7 cellular contexts compared by ENCODE assay signal in the genomic region with DNA sequence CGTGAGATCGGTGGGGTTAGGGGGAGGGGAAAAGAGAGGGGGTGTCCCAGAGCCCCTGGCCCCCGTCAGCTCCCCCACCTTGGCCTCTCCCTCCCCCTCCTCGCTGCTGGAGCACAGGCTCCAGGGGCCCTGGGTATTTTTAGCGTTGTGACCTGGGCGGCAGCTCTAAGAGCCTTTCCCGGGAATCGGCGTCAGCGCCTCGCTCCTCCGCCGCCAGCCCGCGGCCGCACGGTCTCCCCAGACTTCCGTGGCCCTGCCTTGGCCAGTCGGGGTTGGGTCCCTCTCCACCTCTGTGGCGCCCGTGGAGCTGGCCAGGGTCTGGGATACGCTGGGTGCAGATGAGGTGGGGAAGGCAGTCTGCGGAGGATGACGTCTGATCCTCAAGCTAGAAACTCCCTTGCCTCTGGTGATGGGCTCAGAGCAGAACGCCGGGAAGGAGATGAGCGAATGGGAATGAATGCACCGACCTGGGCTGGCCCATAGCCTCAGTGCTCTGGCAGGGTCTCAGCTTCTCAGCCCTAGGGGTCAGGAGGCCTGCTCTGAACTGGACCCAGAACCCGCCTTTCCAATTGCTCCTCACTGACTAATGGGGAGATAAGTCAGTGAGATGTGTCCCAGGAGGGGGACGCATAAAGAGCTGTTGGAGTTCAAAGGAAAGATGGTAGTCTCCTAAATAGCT. TPM values are rescaled to one million over a fixed set of nuclear protein-coding genes. Genes with fewer than 3 reads are reported as not detected.
DNase-seq lines count a peak whose midpoint lies in the region; ATAC-seq and TF ChIP-seq lines count a peak whose summit lies in the region.

No MANE protein-coding gene starts in this region.

- TF ChIP-seq POLR2A in thyroid gland (IDR thresholded peaks at IDR 0.05), result peak in 1 of 2 donors; percentile 14

- H3K27me3 Mint-ChIP-seq in endodermal cell (ENCODE audit: insufficient read depth) (peaks cover 26% of the 10 kb centered on the region), memory B cell (peaks cover 2% of the 10 kb centered on the region)

- H3K36me3 Mint-ChIP-seq in endodermal cell (ENCODE audit: low read depth) (peaks cover 42% of the 10 kb centered on the region), memory B cell (peaks cover 9% of the 10 kb centered on the region)

- no peak for ATAC-seq in memory B cell (ENCODE audit: low read depth)

- TF ChIP-seq CTCF in GM13977 (IDR thresholded peaks at IDR 0.05; ENCODE audit: extremely low read depth, insufficient read depth, missing control alignments) (no peak), endodermal cell (conservative IDR thresholded peaks at IDR 0.05) (no peak), thyroid gland (IDR thresholded peaks at IDR 0.05) (no peak)

- in situ Hi-C loops in GM13977 (cut with MboI; ENCODE audit: low pct_unique_long_range_greater_than_20kb, low sequenced_read_pairs, unreplicated experiment), result no loop called here

- peaks cover 2% of the 10 kb centered on the region for H3K9me3 Mint-ChIP-seq in endodermal cell
- no peaks in the 10 kb centered on the region for H3K9me3 Mint-ChIP-seq in memory B cell

- peak overlapping the region; percentile 91 for H3K27ac Mint-ChIP-seq in endodermal cell
- H3K27ac Mint-ChIP-seq in memory B cell, result peak overlapping the region; percentile 5

- peak overlapping the region; percentile 62 for H3K4me3 ChIP-seq in SJCRH30
- H3K4me3 ChIP-seq in endodermal cell (ENCODE audit: low read length), result peak overlapping the region; percentile 94
- peak overlapping the region; percentile 66 to 86 (median 72) for H3K4me3 ChIP-seq in thyroid gland (replicated peaks in 1 of 3)

- peak overlapping the region; percentile 82 for H3K4me3 Mint-ChIP-seq in endodermal cell
- peak overlapping the region; percentile 83 for H3K4me3 Mint-ChIP-seq in memory B cell

- DNase-seq in GM13977 (ENCODE audit: low spot score) (peak; percentile 33), SJCRH30 (no peak), endodermal cell (peak; percentile 80), memory B cell (ENCODE audit: low spot score in 2 of 2) (no peak), thyroid gland (peak; percentile 12 to 32), globus pallidus (ENCODE audit: low spot score) (no peak)
- no peak for DNase-seq in stimulated activated CD4-positive, alpha-beta T cell treated with anti-CD3 and anti-CD28 coated beads, Interleukin-12 subunit alpha, Interleukin-12 subunit beta, amount 100 ng/mL, for 4 hours

- H3K9ac ChIP-seq in endodermal cell (ENCODE audit: extremely low read depth, low read length, poor library complexity, severe bottlenecking), result peak overlapping the region; percentile 95

- peaks cover 13% of the 10 kb centered on the region for H3K4me1 Mint-ChIP-seq in endodermal cell
- H3K4me1 Mint-ChIP-seq in memory B cell, result peaks cover 14% of the 10 kb centered on the region

- 7 to 31% methylated on average over 7 to 28 of the region's 30 CpGs for WGBS in endodermal cell (ENCODE audit: insufficient coverage in 1 of 2, insufficient read length in 1 of 2), 2 experiments
- 26 to 52% methylated on average over 7 to 14 of the region's 30 CpGs for WGBS in thyroid gland, 2 donors

- intact Hi-C loops in thyroid gland (cut with DNase I), result no loop called here

- no peak overlapping the region for H3K27ac ChIP-seq in SJCRH30
- H3K27ac ChIP-seq in endodermal cell (ENCODE audit: low read depth, low read length), result no peak overlapping the region
- H3K27ac ChIP-seq in thyroid gland, result peak overlapping the region; percentile 70 to 90 (median 85)

- H3K4me1 ChIP-seq in SJCRH30, result no peaks in the 10 kb centered on the region
- peaks cover 4% of the 10 kb centered on the region for H3K4me1 ChIP-seq in endodermal cell (ENCODE audit: control insufficient read depth, insufficient read depth, low read length)
- H3K4me1 ChIP-seq in thyroid gland, result peaks cover 0 to 10% of the 10 kb centered on the region in 2 donors

- H3K9me3 ChIP-seq in SJCRH30 (replicated peaks) (no peaks in the 10 kb centered on the region), endodermal cell (ENCODE audit: control insufficient read depth, low read length) (peaks cover 13% of the 10 kb centered on the region), thyroid gland (no peaks in the 10 kb centered on the region)

- H3K36me3 ChIP-seq in SJCRH30 (no peaks in the 10 kb centered on the region), endodermal cell (ENCODE audit: control insufficient read depth, insufficient read depth, low read length) (peaks cover 42% of the 10 kb centered on the region), thyroid gland (peaks cover 0 to 5% of the 10 kb centered on the region in 2 donors)

- no peaks in the 10 kb centered on the region; the same call in 1 of the 2 replicates for H3K27me3 ChIP-seq in SJCRH30
- no peaks in the 10 kb centered on the region for H3K27me3 ChIP-seq in endodermal cell (ENCODE audit: control insufficient read depth, insufficient read depth, low read length, poor library complexity, severe bottlenecking)
- H3K27me3 ChIP-seq in thyroid gland, result no peaks in the 10 kb centered on the region

RNA-seq across cellular contexts. Expression of a gene that starts 0.9 kb away (rescaled TPM):
- total RNA-seq in SJCRH30 (2014; rRNA removed; shearing (Covaris generic)), result 5.2 and 8.1 TPM in 2 replicates
- total RNA-seq in endodermal cell (10 to 100 TPM; 63.2 to 69.1 TPM), thyroid gland (10 to 100 TPM; 12.1 to 47.4 (median 20.9) TPM)
- 39.0 TPM for polyA plus RNA-seq in endodermal cell (2013, experiment 1 of 2)
- 41.4 TPM for polyA plus RNA-seq in endodermal cell (2013, experiment 2 of 2)

RNA-seq across cellular contexts. Expression of a gene that starts 8.7 kb away (rescaled TPM):
- 106 and 110 TPM in 2 replicates for total RNA-seq in SJCRH30 (2014; rRNA removed; shearing (Covaris generic))
- 10 to 100 TPM; 83.3 to 90.1 TPM for total RNA-seq in endodermal cell
- polyA plus RNA-seq in endodermal cell (2013, experiment 1 of 2), result 77.8 TPM
- 69.9 TPM for polyA plus RNA-seq in endodermal cell (2013, experiment 2 of 2)
- total RNA-seq in thyroid gland, result 100 to 1,000 TPM in 3 of 4 donors, 10 to 100 TPM in 1; 85.0 to 122 (median 114) TPM

RNA-seq across cellular contexts. Expression of a gene that starts 29.1 kb away (rescaled TPM):
- not detected in 2 replicates for total RNA-seq in SJCRH30 (2014; rRNA removed; shearing (Covaris generic))
- total RNA-seq in endodermal cell, result 1 to 10 TPM; 2.0 to 2.4 TPM
- 0.32 TPM for polyA plus RNA-seq in endodermal cell (2013, experiment 1 of 2)
- polyA plus RNA-seq in endodermal cell (2013, experiment 2 of 2), result 0.46 TPM
- total RNA-seq in thyroid gland, result not detected

RNA-seq across cellular contexts. Expression of a gene that starts 44.2 kb away (rescaled TPM):
- 24.2 and 27.8 TPM in 2 replicates for total RNA-seq in SJCRH30 (2014; rRNA removed; shearing (Covaris generic))
- total RNA-seq in endodermal cell, result 10 to 100 TPM; 22.1 to 23.8 TPM
- polyA plus RNA-seq in endodermal cell (2013, experiment 1 of 2), result 16.4 TPM
- polyA plus RNA-seq in endodermal cell (2013, experiment 2 of 2), result 15.6 TPM
- 10 to 100 TPM; 52.7 to 86.1 (median 76.6) TPM for total RNA-seq in thyroid gland

RNA-seq across cellular contexts. Expression of a gene that starts 59.0 kb away (rescaled TPM):
- total RNA-seq in SJCRH30 (2014; rRNA removed; shearing (Covaris generic)), result 47.4 and 48.7 TPM in 2 replicates
- total RNA-seq in endodermal cell, result 100 to 1,000 TPM in 1 of 2 donors, 10 to 100 TPM in 1; 78.0 to 118 TPM
- polyA plus RNA-seq in endodermal cell (2013, experiment 1 of 2), result 34.2 TPM
- 32.7 TPM for polyA plus RNA-seq in endodermal cell (2013, experiment 2 of 2)
- 100 to 1,000 TPM in 1 of 4 donors, 10 to 100 TPM in 3; 35.5 to 101 (median 63.3) TPM for total RNA-seq in thyroid gland

Comparison
In these comparisons a context has a peak if more than half of its experiments do, and no peak if none do; other contexts are left out.
1. DNase-seq: peak in GM13977 (single experiment), endodermal cell (single experiment) and thyroid gland (2 of 2); none in SJCRH30 (0 of 2), memory B cell (0 of 2), stimulated activated CD4-positive, alpha-beta T cell treated with anti-CD3 and anti-CD28 coated beads, Interleukin-12 subunit alpha, Interleukin-12 subunit beta, amount 100 ng/mL, for 4 hours (single experiment) and globus pallidus (single experiment).
2. H3K27ac ChIP-seq: peak in thyroid gland (3 of 3); none in SJCRH30 (single experiment) and endodermal cell (single experiment).
3. Peak in every context shown above with its lines, with median percentiles within 50 percentile points of each other: H3K4me3 ChIP-seq.